ENCODE assay signal across 15 cellular contexts in the genomic region with DNA sequence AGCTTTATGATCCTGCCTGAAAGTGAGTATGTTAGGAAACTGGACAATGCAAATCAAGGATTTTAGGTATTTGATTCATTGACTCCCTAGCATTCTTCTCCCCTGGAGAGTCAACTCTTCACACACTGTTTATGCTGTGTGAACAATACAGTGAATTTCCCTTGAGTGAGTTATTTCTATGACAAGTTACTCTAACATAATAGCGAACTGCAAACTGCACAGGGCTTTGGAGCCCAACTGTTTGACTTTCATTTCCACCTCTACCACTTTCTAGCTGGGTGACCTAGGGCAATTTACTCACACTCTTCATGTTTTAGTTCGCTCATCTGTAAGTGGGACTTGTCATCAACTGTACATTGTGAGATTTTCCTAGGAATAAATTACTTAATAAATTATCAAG.
DNase-seq lines count a peak whose midpoint lies in the region; FAIRE-seq and TF ChIP-seq lines count a peak whose summit lies in the region.
"Had no signal": no experiment of that assay in that cellular context is flagged by ENCODE, and none has a peak within 500 bp of the region (broad histone marks: within the 10 kb centered on the region; RNA-seq: fewer than 3 reads in every experiment).

No MANE protein-coding gene starts in this region.

- no peak overlapping the region for H3K4me3 Mint-ChIP-seq in chondrocyte (ENCODE audit: unreplicated experiment)
- H3K4me3 Mint-ChIP-seq: activated B cell treated with CpG ODN at 0.5 μM for 24 hours; CD4-positive, CD25-positive, alpha-beta regulatory T cell had no signal

- H3K4me3 ChIP-seq in OCI-LY3 (ENCODE audit: low read length), result no peak overlapping the region
- no peak overlapping the region for H3K4me3 ChIP-seq in smooth muscle cell
- no peak overlapping the region for H3K4me3 ChIP-seq in small intestine (ENCODE audit: low read depth in 1 of 2, low read length in 2 of 2)
- H3K4me3 ChIP-seq: MG63 had no signal

- H3K4me1 ChIP-seq in OCI-LY3 (ENCODE audit: low read length) (peaks cover 61% of the 10 kb centered on the region), smooth muscle cell (ENCODE audit: low read depth) (peaks cover 21% of the 10 kb centered on the region), small intestine (ENCODE audit: control insufficient read depth in 2 of 2, insufficient read depth in 1 of 2, low read depth in 1 of 2, low read length in 1 of 2) (no peaks in the 10 kb centered on the region)

- H3K27ac Mint-ChIP-seq in chondrocyte (ENCODE audit: unreplicated experiment), result peak overlapping the region; percentile 87
- H3K27ac Mint-ChIP-seq: activated B cell treated with CpG ODN at 0.5 μM for 24 hours; CD4-positive, CD25-positive, alpha-beta regulatory T cell had no signal

- no peaks in the 10 kb centered on the region for H3K36me3 Mint-ChIP-seq in chondrocyte (ENCODE audit: low read depth)
- H3K36me3 Mint-ChIP-seq: CD4-positive, CD25-positive, alpha-beta regulatory T cell had no signal

- H3K27ac ChIP-seq in OCI-LY3 (ENCODE audit: low read length) (peak overlapping the region; percentile 26; the same call in 1 of the 2 replicates), smooth muscle cell (ENCODE audit: low read depth) (peak overlapping the region; percentile 68), small intestine (ENCODE audit: low read depth in 1 of 2, low read length in 1 of 2) (peak overlapping the region in 1 of 2 donors; percentile 62)

- H3K9me3 ChIP-seq in OCI-LY3 (ENCODE audit: insufficient read depth, low read length) (no peaks in the 10 kb centered on the region), smooth muscle cell (replicated peaks; ENCODE audit: low read depth) (no peaks in the 10 kb centered on the region), small intestine (ENCODE audit: control insufficient read depth, low read depth) (no peaks in the 10 kb centered on the region)

- no peak for FAIRE-seq in small intestine (lab: Jason Lieb, UNC)

- TF ChIP-seq CTCF in OCI-LY3 (IDR thresholded peaks at IDR 0.05; ENCODE audit: low read depth, low read length), result no peak
- no peak for TF ChIP-seq CTCF in chondrocyte (IDR thresholded peaks at IDR 0.05)
- TF ChIP-seq CTCF in smooth muscle cell (IDR thresholded peaks at IDR 0.05; ENCODE audit: borderline replicate concordance, insufficient read depth, poor library complexity, severe bottlenecking), result no peak

- WGBS in smooth muscle cell (ENCODE audit: low lambda C conversion rate), result 78% methylated on average over 2 of the region's 2 CpGs
- WGBS in small intestine, 3 donors, result 83 to 94% (median 86%) methylated on average over 2 of the region's 2 CpGs

- H3K9ac ChIP-seq in OCI-LY3 (ENCODE audit: low read length) (no peak overlapping the region), smooth muscle cell (ENCODE audit: low read depth) (no peak overlapping the region)

- H4K20me1 ChIP-seq in OCI-LY3 (ENCODE audit: insufficient read depth, low read length) (no peaks in the 10 kb centered on the region), smooth muscle cell (ENCODE audit: low read depth) (no peaks in the 10 kb centered on the region)

- H3K4me1 Mint-ChIP-seq in chondrocyte (ENCODE audit: low read depth), result peaks cover 61% of the 10 kb centered on the region
- H3K4me1 Mint-ChIP-seq: activated B cell treated with CpG ODN at 0.5 μM for 24 hours; CD4-positive, CD25-positive, alpha-beta regulatory T cell had no signal

- DNase-seq in chondrocyte (ENCODE audit: low spot score) (no peak), kidney tubule cell (ENCODE audit: low spot score) (peak; percentile 75), smooth muscle cell (lab: John Stamatoyannopoulos, UW; ENCODE audit: unreplicated experiment) (no peak), small intestine (no peak), amygdala (lab: John Stamatoyannopoulos, UW) (no peak), DMS79 treated with DMSO at 0.1 percent for 48 hours (lab: John Stamatoyannopoulos, UW) (no peak), NCI-H187 (lab: John Stamatoyannopoulos, UW) (no peak)
- DNase-seq: activated B cell treated with CpG ODN at 0.5 μM for 24 hours; activated T-cell treated with anti-CD3 and anti-CD28 coated beads, Interleukin-2, amount 50 U/mL, for 48 hours; CD4-positive, CD25-positive, alpha-beta regulatory T cell; central memory CD4-positive, alpha-beta T cell; MG63; NCI-H510A treated with DMSO at 0.1 percent for 48 hours; SIG-M5 had no signal

- H3K27me3 ChIP-seq in OCI-LY3 (ENCODE audit: low read depth, low read length) (no peaks in the 10 kb centered on the region), smooth muscle cell (ENCODE audit: low read depth) (no peaks in the 10 kb centered on the region), small intestine (ENCODE audit: control insufficient read depth in 2 of 2, insufficient read depth in 2 of 2, low read length in 2 of 2) (no peaks in the 10 kb centered on the region)
- H3K27me3 ChIP-seq: MG63 had no signal

- H3K27me3 Mint-ChIP-seq in chondrocyte (ENCODE audit: low read depth), result no peaks in the 10 kb centered on the region
- H3K27me3 Mint-ChIP-seq: activated B cell treated with CpG ODN at 0.5 μM for 24 hours had no signal

- H3K36me3 ChIP-seq in OCI-LY3 (replicated peaks; ENCODE audit: low read depth, low read length), result no peaks in the 10 kb centered on the region
- no peaks in the 10 kb centered on the region for H3K36me3 ChIP-seq in smooth muscle cell (ENCODE audit: low read depth)
- no peaks in the 10 kb centered on the region for H3K36me3 ChIP-seq in small intestine (ENCODE audit: control insufficient read depth in 2 of 2, insufficient read depth in 2 of 2, low read length in 2 of 2)
- H3K36me3 ChIP-seq: MG63 had no signal

- H3F3A ChIP-seq in smooth muscle cell (ENCODE audit: low read depth), result peaks cover 36% of the 10 kb centered on the region

- H3K9me3 Mint-ChIP-seq in chondrocyte (ENCODE audit: low read depth), result no peaks in the 10 kb centered on the region
- H3K9me3 Mint-ChIP-seq: activated B cell treated with CpG ODN at 0.5 μM for 24 hours; CD4-positive, CD25-positive, alpha-beta regulatory T cell had no signal

- H2AFZ ChIP-seq in OCI-LY3 (ENCODE audit: low read depth, low read length) (no peak overlapping the region), smooth muscle cell (ENCODE audit: low read depth) (no peak overlapping the region)

- H3K79me2 ChIP-seq in OCI-LY3 (ENCODE audit: low read length), result no peaks in the 10 kb centered on the region
- H3K79me2 ChIP-seq in smooth muscle cell (ENCODE audit: low read depth), result no peaks in the 10 kb centered on the region

- H3K4me2 ChIP-seq in OCI-LY3 (ENCODE audit: low read length) (peak overlapping the region; percentile 34), smooth muscle cell (peak overlapping the region; percentile 40)
